In the genomic region with DNA sequence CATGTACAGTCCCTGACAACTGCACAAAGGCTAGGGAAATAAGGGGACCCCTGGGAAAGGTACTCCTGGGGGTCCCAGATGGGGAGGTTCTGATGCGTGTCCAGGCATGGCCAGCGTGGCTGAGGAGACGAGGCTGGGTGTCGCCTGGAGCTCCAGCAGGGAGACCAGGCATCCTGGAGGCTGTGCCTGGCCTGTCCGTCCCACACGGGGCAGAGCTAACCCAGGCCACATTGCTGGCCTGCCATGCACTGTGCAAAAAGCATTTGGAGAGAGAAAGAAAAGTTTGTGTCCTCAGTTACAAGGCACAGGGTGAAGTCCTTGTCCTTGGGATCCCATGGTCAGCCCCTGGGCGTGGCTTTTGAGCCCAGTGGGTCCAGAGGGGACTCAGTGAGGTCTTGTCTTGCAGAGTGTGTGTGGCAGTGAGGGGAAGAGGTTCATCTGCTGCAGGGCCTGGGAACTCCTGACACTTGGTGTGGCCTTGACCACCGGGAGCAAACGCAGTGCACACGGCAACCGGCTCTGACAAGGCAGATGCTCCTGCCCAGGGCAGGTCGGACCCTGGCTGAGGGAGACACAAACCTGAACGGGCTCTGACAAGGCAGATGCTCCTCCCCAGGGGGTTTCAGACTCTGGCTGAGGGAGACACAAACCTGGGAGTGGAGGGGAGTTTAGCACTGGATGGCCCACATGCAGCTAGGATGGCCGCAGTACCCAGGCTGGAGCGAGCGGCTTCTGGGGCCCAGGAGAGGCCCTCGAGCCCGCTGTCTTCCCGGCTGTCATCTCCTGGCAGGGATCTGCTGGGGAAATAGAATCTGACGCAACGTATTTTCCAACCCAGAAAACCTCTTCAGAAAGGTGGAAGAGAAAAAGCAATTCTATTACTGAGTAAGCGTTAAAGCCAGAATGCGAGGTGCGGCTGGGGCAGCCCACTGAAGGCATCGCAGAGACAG, we compare ENCODE assay signal across 15 cellular contexts. TPM values are rescaled to one million over a fixed set of nuclear protein-coding genes. Genes with fewer than 3 reads are reported as not detected.
DNase-seq lines count a peak whose midpoint lies in the region; ATAC-seq and TF ChIP-seq lines count a peak whose summit lies in the region.
"Had no signal": no experiment of that assay in that cellular context is flagged by ENCODE, and none has a peak within 500 bp of the region (broad histone marks: within the 10 kb centered on the region; RNA-seq: fewer than 3 reads in every experiment).

No MANE protein-coding gene starts in this region.

- BruUV-seq in Panc1 (replicated peaks; lab: Mats Ljungman, UMichigan) = no TSS peak

- H3K36me3 ChIP-seq in BLaER1 treated with 17β-estradiol and CSF1 and Interleukin-3, amounts not matched to agents 10 nM and 100 nM = no peaks in the 10 kb centered on the region
- H3K36me3 ChIP-seq in Panc1 (ENCODE audit: control insufficient read depth, insufficient read depth, low read length) (no peaks in the 10 kb centered on the region), esophagus squamous epithelium (no peaks in the 10 kb centered on the region), trophoblast cell (ENCODE audit: control insufficient read depth in 1 of 2, insufficient read depth in 2 of 2, low read length in 2 of 2) (no peaks in the 10 kb centered on the region)
- H3K36me3 ChIP-seq: left lung, SJCRH30 had no signal

- H3K23ac ChIP-seq in trophoblast cell (ENCODE audit: low read length) = no peak overlapping the region

- peak overlapping the region; percentile 72 for H4K91ac ChIP-seq in trophoblast cell (ENCODE audit: low read depth, low read length)

- H3K79me1 ChIP-seq in trophoblast cell (ENCODE audit: low read length) = peaks cover 44% of the 10 kb centered on the region

- in situ Hi-C loops in Panc1 (cut with HindIII; ENCODE audit: low pct_unique_long_range_greater_than_20kb, low sequenced_read_pairs) = no loop called here

- no peak for TF ChIP-seq POLR2A in esophagus squamous epithelium (IDR thresholded peaks at IDR 0.05)

- peak overlapping the region; percentile 85 for H2BK12ac ChIP-seq in trophoblast cell (ENCODE audit: low read length)

- 82 to 88% methylated on average over 4 to 9 of the region's 25 CpGs for WGBS in esophagus squamous epithelium, 2 donors
- no CpG with 5 or more reads among the region's 25 CpGs for WGBS in trophoblast cell (ENCODE audit: extremely low coverage, insufficient coverage, insufficient read length)

- no peak overlapping the region for H3K4me3 ChIP-seq in BLaER1 treated with 17β-estradiol and CSF1 and Interleukin-3, amounts not matched to agents 10 nM and 100 nM
- H3K4me3 ChIP-seq in Panc1 (ENCODE audit: low read depth in 2 of 2, low read length in 2 of 2) (no peak overlapping the region), esophagus squamous epithelium (no peak overlapping the region), trophoblast cell (ENCODE audit: low read depth, low read length) (no peak overlapping the region)
- H3K4me3 ChIP-seq: left lung, SJCRH30 had no signal

- no peaks in the 10 kb centered on the region; a peak in 1 of 22 replicates for H3K9me3 ChIP-seq in BLaER1 treated with 17β-estradiol and CSF1 and Interleukin-3, amounts not matched to agents 10 nM and 100 nM (replicated peaks in 1 of 11)
- H3K9me3 ChIP-seq in Panc1 (ENCODE audit: control insufficient read depth, insufficient read depth, low read depth, low read length) (peaks cover 7% of the 10 kb centered on the region; the same call in 1 of the 2 replicates), esophagus squamous epithelium (no peaks in the 10 kb centered on the region), trophoblast cell (ENCODE audit: insufficient read depth, low read depth, low read length) (no peaks in the 10 kb centered on the region)
- H3K9me3 ChIP-seq: left lung, SJCRH30 had no signal

- H4K8ac ChIP-seq in trophoblast cell (ENCODE audit: low read depth, low read length) = peak overlapping the region; percentile 23

- intact Hi-C loops in Panc1 (cut with micrococcal nuclease; ENCODE audit: unreplicated experiment) (no loop called here), esophagus squamous epithelium (cut with DNase I) (no loop called here)

- H3K4me2 ChIP-seq in BLaER1 treated with 17β-estradiol and CSF1 and Interleukin-3, amounts not matched to agents 10 nM and 100 nM = peak overlapping the region in 9 of 11 experiments; percentile 18 to 78 (median 56); a peak in 16 of 22 replicates
- no peak overlapping the region for H3K4me2 ChIP-seq in trophoblast cell (ENCODE audit: low read length)

- ATAC-seq in Panc1 = peak; percentile 10; the same call in 1 of the 2 replicates

- peak overlapping the region; percentile 25 for H2AK5ac ChIP-seq in trophoblast cell (ENCODE audit: low read length)

- H3K4me1 ChIP-seq in BLaER1 treated with 17β-estradiol and CSF1 and Interleukin-3, amounts not matched to agents 10 nM and 100 nM = peaks cover 40 to 89% (median 84%) of the 10 kb centered on the region in 10 experiments
- H3K4me1 ChIP-seq in Panc1 (ENCODE audit: control insufficient read depth, insufficient read depth, low read length) = peaks cover 47% of the 10 kb centered on the region
- H3K4me1 ChIP-seq in esophagus squamous epithelium = peaks cover 17 to 48% (median 30%) of the 10 kb centered on the region in 3 donors
- H3K4me1 ChIP-seq in trophoblast cell (ENCODE audit: control insufficient read depth in 1 of 2, insufficient read depth in 2 of 2, low read length in 2 of 2) = peaks cover 37% of the 10 kb centered on the region in 2 experiments

- H3K14ac ChIP-seq in trophoblast cell (ENCODE audit: low read length) = peak overlapping the region; percentile 54

- no peaks in the 10 kb centered on the region for H4K20me1 ChIP-seq in BLaER1 treated with 17β-estradiol and CSF1 and Interleukin-3, amounts not matched to agents 10 nM and 100 nM

- CTCF ChIA-PET in Panc1 (lab: Charles Lee) = no interaction called here

- DNase-seq in Panc1 (ENCODE audit: low read depth, low spot score) = no peak
- no peak for DNase-seq in esophagus squamous epithelium (lab: John Stamatoyannopoulos, UW)
- DNase-seq in trophoblast cell = no peak
- DNase-seq in activated gamma-delta T cell treated with Interleukin-2 at 50 U/mL for 16 hours = no peak
- no peak for DNase-seq in NCI-H146 (lab: John Stamatoyannopoulos, UW)
- no peak for DNase-seq in NK-92 (lab: John Stamatoyannopoulos, UW; ENCODE audit: unreplicated experiment)
- no peak for DNase-seq in NCI-H128 (lab: John Stamatoyannopoulos, UW; ENCODE audit: unreplicated experiment)
- DNase-seq: amniotic stem cell; effector CD8-positive, alpha-beta T cell; NCI-H1417 treated with DMSO at 0.1 percent for 48 hours; NCI-H526; nucleus accumbens had no signal

- H3K27ac ChIP-seq in BLaER1 treated with 17β-estradiol and CSF1 and Interleukin-3, amounts not matched to agents 10 nM and 100 nM = peak overlapping the region in 2 of 11 experiments; percentile 1 to 74; a peak in 3 of 22 replicates
- H3K27ac ChIP-seq in Panc1 (ENCODE audit: low read length) = peak overlapping the region; percentile 93
- H3K27ac ChIP-seq in esophagus squamous epithelium = peak overlapping the region in 3 of 4 donors; percentile 48 to 80 (median 71)
- no peak overlapping the region for H3K27ac ChIP-seq in trophoblast cell (ENCODE audit: low read depth, low read length)
- H3K27ac ChIP-seq: left lung, SJCRH30 had no signal

- H2BK120ac ChIP-seq in trophoblast cell (ENCODE audit: insufficient read depth, low read length, poor library complexity) = peak overlapping the region; percentile 14

- H3K9ac ChIP-seq in BLaER1 treated with 17β-estradiol and CSF1 and Interleukin-3, amounts not matched to agents 10 nM and 100 nM = peak overlapping the region in 3 of 11 experiments; percentile 1 to 26 (median 18); a peak in 2 of 22 replicates
- no peak overlapping the region for H3K9ac ChIP-seq in trophoblast cell (ENCODE audit: low read length)

- peak overlapping the region; percentile 16 for H3K18ac ChIP-seq in trophoblast cell (ENCODE audit: low read length)

- no peak overlapping the region for H4K12ac ChIP-seq in trophoblast cell (ENCODE audit: low read depth, low read length)

- no peak overlapping the region for H2AFZ ChIP-seq in trophoblast cell (ENCODE audit: insufficient read depth, low read length, poor library complexity)

- peak overlapping the region; percentile 14 for H2BK5ac ChIP-seq in trophoblast cell (ENCODE audit: low read depth, low read length, poor library complexity)

- POLR2A ChIA-PET in Panc1 (lab: Charles Lee) = no interaction called here

- peaks cover 3% of the 10 kb centered on the region for H3K79me2 ChIP-seq in trophoblast cell (ENCODE audit: control insufficient read depth, insufficient read depth, low read length, poor library complexity)

- TF ChIP-seq CTCF in Panc1 (IDR thresholded peaks at IDR 0.05) = no peak
- TF ChIP-seq CTCF in esophagus squamous epithelium (IDR thresholded peaks at IDR 0.05) = no peak

- H3K27me3 ChIP-seq in BLaER1 treated with 17β-estradiol and CSF1 and Interleukin-3, amounts not matched to agents 10 nM and 100 nM = peaks cover 0 to 27% (median 11%) of the 10 kb centered on the region in 11 experiments; a peak in 13 of 22 replicates
- no peaks in the 10 kb centered on the region for H3K27me3 ChIP-seq in Panc1 (ENCODE audit: control insufficient read depth, insufficient read depth, low read length)
- no peaks in the 10 kb centered on the region for H3K27me3 ChIP-seq in esophagus squamous epithelium
- H3K27me3 ChIP-seq in trophoblast cell (ENCODE audit: insufficient read depth, low read length) = no peaks in the 10 kb centered on the region
- H3K27me3 ChIP-seq: left lung, SJCRH30 had no signal

- no peak overlapping the region for H3K4ac ChIP-seq in trophoblast cell (ENCODE audit: low read depth, low read length)

RNA-seq across cellular contexts. Expression of a gene that starts 37.3 kb away (rescaled TPM):
- 676 TPM for total RNA-seq in Panc1 (2021; ENCODE audit: unreplicated experiment)
- 1,186 TPM for polyA plus RNA-seq in Panc1 (2012; ENCODE audit: insufficient read length)
- total RNA-seq in esophagus squamous epithelium = 10 to 100 TPM; 38.9 to 69.0 (median 52.5) TPM
- 174 and 188 TPM in 2 replicates for polyA plus RNA-seq in trophoblast cell (2013)
